ENCODE assay signal across 24 cellular contexts in the genomic region with DNA sequence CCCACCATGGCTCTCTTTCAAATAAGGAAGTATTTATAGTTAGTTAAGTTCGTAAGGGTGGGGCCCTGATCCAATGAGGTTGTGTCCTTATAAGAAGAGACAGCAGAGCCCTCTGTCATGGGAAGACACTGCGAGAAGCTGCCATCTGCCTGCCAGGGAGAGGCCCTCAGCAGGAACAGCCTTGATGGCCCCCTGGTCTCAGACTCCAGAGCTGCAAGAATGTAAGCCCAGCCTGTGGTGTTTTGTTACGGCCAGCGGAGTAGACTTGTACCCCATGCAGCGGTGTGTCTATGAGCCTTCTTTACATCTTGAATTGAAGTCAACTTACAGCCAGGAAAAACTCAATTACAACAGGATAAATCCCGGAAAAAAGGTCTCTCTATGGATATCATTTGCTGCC. TPM values are rescaled to one million over a fixed set of nuclear protein-coding genes. Genes with fewer than 3 reads are reported as not detected.
A peak's percentile ranks its signal among the peaks of the same experiment; 100 is the strongest.
DNase-seq lines count a peak whose midpoint lies in the region; ATAC-seq and TF ChIP-seq lines count a peak whose summit lies in the region.
"Had no signal": no experiment of that assay in that cellular context is flagged by ENCODE, and none has a peak within 500 bp of the region (broad histone marks: within the 10 kb centered on the region; RNA-seq: fewer than 3 reads in every experiment).

No MANE protein-coding gene starts in this region.

- H3K4me1 ChIP-seq in Karpas-422 (ENCODE audit: low read length): peaks cover 22% of the 10 kb centered on the region

- no peak overlapping the region for H3K9ac ChIP-seq in Karpas-422 (ENCODE audit: low read length)
- H3K9ac ChIP-seq: BLaER1 had no signal

- peak overlapping the region; percentile 14 for H3K27ac Mint-ChIP-seq in stimulated activated naive B cell treated with anti-CD40 and anti-IgM and Interleukin-4, amounts not matched to agents 10 μg/mL and 1 μg/mL and 100 μg/mL, for 72 hours
- H3K27ac Mint-ChIP-seq: CD4-positive, alpha-beta T cell; HFFc6 had no signal

- H3K79me2 ChIP-seq in Karpas-422 (ENCODE audit: low read length): no peaks in the 10 kb centered on the region

- no peaks in the 10 kb centered on the region for H3K9me3 Mint-ChIP-seq in stimulated activated naive B cell treated with anti-CD40 and anti-IgM and Interleukin-4, amounts not matched to agents 10 μg/mL and 1 μg/mL and 100 μg/mL, for 72 hours
- H3K9me3 Mint-ChIP-seq: CD4-positive, alpha-beta T cell; H9; HFFc6 had no signal

- no peaks in the 10 kb centered on the region for H3K9me3 ChIP-seq in Karpas-422 (ENCODE audit: low read length)
- H3K9me3 ChIP-seq: BLaER1, SJSA1 had no signal

- H3K27me3 Mint-ChIP-seq in stimulated activated naive B cell treated with anti-CD40 and anti-IgM and Interleukin-4, amounts not matched to agents 10 μg/mL and 1 μg/mL and 100 μg/mL, for 72 hours: peaks cover 7% of the 10 kb centered on the region in 2 donors
- H3K27me3 Mint-ChIP-seq: CD4-positive, alpha-beta T cell had no signal

- H3K36me3 Mint-ChIP-seq in stimulated activated naive B cell treated with anti-CD40 and anti-IgM and Interleukin-4, amounts not matched to agents 10 μg/mL and 1 μg/mL and 100 μg/mL, for 72 hours: no peaks in the 10 kb centered on the region

- H4K20me1 ChIP-seq in Karpas-422 (ENCODE audit: insufficient read depth, low read depth, low read length): no peaks in the 10 kb centered on the region
- H4K20me1 ChIP-seq: BLaER1 had no signal

- in situ Hi-C loops in GM13976 (cut with MboI; ENCODE audit: low sequenced_read_pairs, unreplicated experiment): no loop called here

- H3K9me2 ChIP-seq in Karpas-422 (replicated peaks; ENCODE audit: insufficient read depth, low read length): no peaks in the 10 kb centered on the region

- peak; percentile 9 for DNase-seq in NCI-H82 (lab: John Stamatoyannopoulos, UW)
- DNase-seq in NCI-H82 treated with DMSO at 0.1 percent for 48 hours (lab: John Stamatoyannopoulos, UW; ENCODE audit: unreplicated experiment): no peak
- DNase-seq in Karpas-422: peak; percentile 35
- DNase-seq in left kidney (ENCODE audit: low read depth, low spot score): peak; percentile 27
- no peak for DNase-seq in stimulated activated naive B cell treated with anti-CD40 and anti-IgM and Interleukin-4, amounts not matched to agents 10 μg/mL and 1 μg/mL and 100 μg/mL, for 72 hours
- no peak for DNase-seq in GM13976 (ENCODE audit: low spot score)
- DNase-seq: CD4-positive, alpha-beta T cell; H9; HFFc6; IMR-90; KG1; MM.1S; NCI-H1092; NCI-H1417 treated with DMSO at 0.1 percent for 48 hours; NCI-H1694 treated with DMSO at 0.1 percent for 48 hours; NCI-H2081; NCI-H2171 treated with DMSO at 0.1 percent for 48 hours; NCI-H345; NCI-H510A treated with DMSO at 0.1 percent for 48 hours; PC-9 had no signal

- no peak overlapping the region for H3K4me2 ChIP-seq in Karpas-422 (ENCODE audit: low read depth, low read length, poor library complexity, severe bottlenecking)
- H3K4me2 ChIP-seq: BLaER1, PC-9 had no signal

- H3K36me3 ChIP-seq in Karpas-422 (ENCODE audit: insufficient read depth, low read length): no peaks in the 10 kb centered on the region
- H3K36me3 ChIP-seq: BLaER1, SJSA1 had no signal

- ATAC-seq in stimulated activated naive B cell treated with anti-CD40 and anti-IgM and Interleukin-4, amounts not matched to agents 10 μg/mL and 1 μg/mL and 100 μg/mL, for 72 hours (replicated peaks): no peak
- ATAC-seq in activated CD4-positive, CD25-positive, alpha-beta regulatory T cell treated with anti-CD3 and anti-CD28 coated beads, Interleukin-2, amount 50 U/mL, for 24 hours: no peak
- ATAC-seq: Right ventricle myocardium inferior had no signal

- TF ChIP-seq CTCF in GM13976 (IDR thresholded peaks at IDR 0.05; ENCODE audit: borderline replicate concordance, control extremely low read depth, extremely low read depth, insufficient read depth, missing control alignments): no peak

- H3K27ac ChIP-seq in Karpas-422 (ENCODE audit: low read length): no peak overlapping the region
- H3K27ac ChIP-seq: BLaER1, PC-9, SJSA1 had no signal

- peaks cover 13 to 27% of the 10 kb centered on the region in 2 donors for H3K4me1 Mint-ChIP-seq in stimulated activated naive B cell treated with anti-CD40 and anti-IgM and Interleukin-4, amounts not matched to agents 10 μg/mL and 1 μg/mL and 100 μg/mL, for 72 hours

- no peaks in the 10 kb centered on the region for H3K27me3 ChIP-seq in Karpas-422 (ENCODE audit: low read length)
- H3K27me3 ChIP-seq: BLaER1, SJSA1 had no signal

- H2AFZ ChIP-seq in Karpas-422 (ENCODE audit: low read length): no peak overlapping the region
- H2AFZ ChIP-seq: PC-9 had no signal

- no peak overlapping the region for H3K4me3 ChIP-seq in Karpas-422 (ENCODE audit: low read length)
- H3K4me3 ChIP-seq: BLaER1, PC-9, SJSA1 had no signal

- H3K4me3 Mint-ChIP-seq in stimulated activated naive B cell treated with anti-CD40 and anti-IgM and Interleukin-4, amounts not matched to agents 10 μg/mL and 1 μg/mL and 100 μg/mL, for 72 hours: no peak overlapping the region
- H3K4me3 Mint-ChIP-seq: CD4-positive, alpha-beta T cell; H9; HFFc6 had no signal

RNA-seq across cellular contexts. Expression of gene LARP4B, which starts 14.3 kb away (rescaled TPM):
- 75.4 TPM in 2 replicates for total RNA-seq in Karpas-422 (2014; rRNA removed; shearing (Covaris generic); ENCODE audit: low replicate concordance)

RNA-seq across cellular contexts. Expression of gene GTPBP4, which starts 42.5 kb away (rescaled TPM):
- total RNA-seq in Karpas-422 (2014; rRNA removed; shearing (Covaris generic); ENCODE audit: low replicate concordance): 41.2 and 45.3 TPM in 2 replicates

Comparison
In these comparisons a context has a peak if more than half of its experiments do, and no peak if none do; other contexts are left out.
1. DNase-seq: peak in NCI-H82 (single experiment), Karpas-422 (single experiment) and left kidney (single experiment); none in NCI-H82 treated with DMSO at 0.1 percent for 48 hours (single experiment), stimulated activated naive B cell treated with anti-CD40 and anti-IgM and Interleukin-4, amounts not matched to agents 10 μg/mL and 1 μg/mL and 100 μg/mL, for 72 hours (single experiment) and GM13976 (single experiment).